Comparison of ENCODE assay signal across 13 cellular contexts in the genomic region with DNA sequence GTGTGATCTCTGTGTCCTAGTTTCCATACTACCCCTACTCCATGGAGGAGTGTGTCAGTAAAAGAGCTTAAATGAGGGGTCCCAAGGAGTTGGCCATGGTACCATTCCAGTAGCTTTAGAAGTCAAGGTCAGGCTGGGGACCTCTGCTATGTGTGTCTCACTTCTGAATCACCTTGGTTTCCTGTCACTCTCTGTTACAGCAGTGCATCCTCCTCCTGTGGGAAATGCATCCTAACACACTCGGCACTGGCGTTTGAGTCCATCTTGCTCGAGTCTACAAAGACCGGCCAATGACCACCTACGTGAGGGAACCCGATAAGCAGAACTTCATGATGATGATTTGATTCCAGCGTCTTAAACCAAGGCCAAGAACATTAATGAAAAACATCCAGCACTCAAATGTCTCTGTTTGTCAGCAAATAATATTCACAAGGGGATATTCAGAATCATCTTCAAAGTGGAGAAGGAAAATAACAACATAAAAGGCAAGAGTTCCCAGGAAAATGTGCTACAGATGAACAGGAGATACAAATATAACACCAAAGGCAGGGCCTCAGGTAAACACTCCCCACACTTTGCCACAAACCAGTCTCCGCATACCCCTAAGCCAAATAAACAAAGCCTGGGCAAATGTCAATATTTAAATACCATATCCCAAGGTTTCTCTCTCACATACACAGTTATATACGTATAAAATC. TPM values are rescaled to one million over a fixed set of nuclear protein-coding genes. Genes with fewer than 3 reads are reported as not detected.
DNase-seq lines count a peak whose midpoint lies in the region; ATAC-seq lines count a peak whose summit lies in the region.
"Had no signal": no experiment of that assay in that cellular context is flagged by ENCODE, and none has a peak within 500 bp of the region (broad histone marks: within the 10 kb centered on the region; RNA-seq: fewer than 3 reads in every experiment).

No MANE protein-coding gene starts in this region.

- peaks cover 96% of the 10 kb centered on the region for H3K4me1 ChIP-seq in GM23248 (ENCODE audit: insufficient read depth)

- H3K36me3 Mint-ChIP-seq in stimulated activated naive B cell treated with anti-CD40 and anti-IgM and Interleukin-4, amounts not matched to agents 10 μg/mL and 1 μg/mL and 100 μg/mL, for 72 hours, result peaks cover 0 to 2% of the 10 kb centered on the region in 2 donors

- intact Hi-C loops in posterior vena cava (cut with DNase I), result no loop called here

- DNase-seq in GM23248 (peak; percentile 72), SW 1271 (lab: John Stamatoyannopoulos, UW) (peak; percentile 45 to 71), kidney tubule cell (ENCODE audit: low spot score) (peak; percentile 45), NCI-H345 treated with DMSO at 0.1 percent for 48 hours (lab: John Stamatoyannopoulos, UW; ENCODE audit: unreplicated experiment) (no peak), mucosa of gallbladder (ENCODE audit: low spot score) (no peak), NCI-H526 treated with DMSO at 0.1 percent for 48 hours (lab: John Stamatoyannopoulos, UW) (no peak), posterior vena cava (ENCODE audit: low spot score) (no peak)
- DNase-seq in stimulated activated naive B cell treated with anti-CD40 and anti-IgM and Interleukin-4, amounts not matched to agents 10 μg/mL and 1 μg/mL and 100 μg/mL, for 72 hours, result no peak
- DNase-seq: activated T-cell treated with anti-CD3 and anti-CD28 coated beads, Interleukin-2, amount 50 U/mL, for 72 hours; small intestine; stimulated activated CD8-positive, alpha-beta memory T cell treated with anti-CD3 and anti-CD28 coated beads, Interleukin-4, amount 100 ng/mL, for 48 hours had no signal

- peaks cover 4% of the 10 kb centered on the region; the same call in 1 of the 2 replicates for H3K36me3 ChIP-seq in GM23248 (ENCODE audit: low read depth)
- H3K36me3 ChIP-seq: cardiac muscle cell had no signal

- peak overlapping the region; percentile 58 for H3K4me2 ChIP-seq in GM23248 (ENCODE audit: unreplicated experiment)

- no peak overlapping the region for H2AFZ ChIP-seq in GM23248

- peak overlapping the region; percentile 87 for H3K27ac ChIP-seq in GM23248
- H3K27ac ChIP-seq: cardiac muscle cell had no signal

- H3K27me3 ChIP-seq in GM23248 (replicated peaks; ENCODE audit: insufficient read depth), result no peaks in the 10 kb centered on the region
- H3K27me3 ChIP-seq: cardiac muscle cell had no signal

- 22 to 23% methylated on average over 9 of the region's 9 CpGs for WGBS in GM23248 (ENCODE audit: low coverage in 1 of 2, low lambda C conversion rate in 2 of 2, missing lambda C conversion rate in 2 of 2), 2 experiments

- H3K27ac Mint-ChIP-seq in stimulated activated naive B cell treated with anti-CD40 and anti-IgM and Interleukin-4, amounts not matched to agents 10 μg/mL and 1 μg/mL and 100 μg/mL, for 72 hours, result peak overlapping the region; percentile 56
- H3K27ac Mint-ChIP-seq: activated T-cell treated with anti-CD3 and anti-CD28 coated beads, Interleukin-2, amount 50 U/mL, for 72 hours; memory B cell had no signal

- H3F3A ChIP-seq in GM23248 (ENCODE audit: insufficient read depth), result peaks cover 85% of the 10 kb centered on the region

- H3K9ac ChIP-seq in GM23248, result peak overlapping the region; percentile 57

- peaks cover 16 to 28% of the 10 kb centered on the region in 2 donors for H3K4me1 Mint-ChIP-seq in stimulated activated naive B cell treated with anti-CD40 and anti-IgM and Interleukin-4, amounts not matched to agents 10 μg/mL and 1 μg/mL and 100 μg/mL, for 72 hours

- peaks cover 96% of the 10 kb centered on the region for H3K79me2 ChIP-seq in GM23248 (ENCODE audit: insufficient read depth)

- no peaks in the 10 kb centered on the region for H3K27me3 Mint-ChIP-seq in stimulated activated naive B cell treated with anti-CD40 and anti-IgM and Interleukin-4, amounts not matched to agents 10 μg/mL and 1 μg/mL and 100 μg/mL, for 72 hours
- H3K27me3 Mint-ChIP-seq: memory B cell had no signal

- H4K20me1 ChIP-seq in GM23248 (ENCODE audit: insufficient read depth), result no peaks in the 10 kb centered on the region

- peak overlapping the region; percentile 40 for H3K4me3 ChIP-seq in GM23248
- H3K4me3 ChIP-seq: cardiac muscle cell had no signal

- in situ Hi-C loops in GM23248 (cut with MboI), result no loop called here

- no peaks in the 10 kb centered on the region for H3K9me2 ChIP-seq in GM23248 (ENCODE audit: insufficient read depth)

- H3K9me3 Mint-ChIP-seq in stimulated activated naive B cell treated with anti-CD40 and anti-IgM and Interleukin-4, amounts not matched to agents 10 μg/mL and 1 μg/mL and 100 μg/mL, for 72 hours, result no peaks in the 10 kb centered on the region
- H3K9me3 Mint-ChIP-seq: activated T-cell treated with anti-CD3 and anti-CD28 coated beads, Interleukin-2, amount 50 U/mL, for 72 hours; memory B cell had no signal

- no peaks in the 10 kb centered on the region for H3K9me3 ChIP-seq in GM23248 (ENCODE audit: low read depth)

- no peak overlapping the region for H3K4me3 Mint-ChIP-seq in stimulated activated naive B cell treated with anti-CD40 and anti-IgM and Interleukin-4, amounts not matched to agents 10 μg/mL and 1 μg/mL and 100 μg/mL, for 72 hours
- H3K4me3 Mint-ChIP-seq: activated T-cell treated with anti-CD3 and anti-CD28 coated beads, Interleukin-2, amount 50 U/mL, for 72 hours; memory B cell had no signal

- ATAC-seq in stimulated activated naive B cell treated with anti-CD40 and anti-IgM and Interleukin-4, amounts not matched to agents 10 μg/mL and 1 μg/mL and 100 μg/mL, for 72 hours (replicated peaks), result no peak
- ATAC-seq: activated T-cell treated with anti-CD3 and anti-CD28 coated beads, Interleukin-2, amount 50 U/mL, for 72 hours had no signal

RNA-seq across cellular contexts. Expression of a gene that starts 32.4 kb away (rescaled TPM):
- 174 and 182 TPM in 2 replicates for total RNA-seq in GM23248 (2014; rRNA removed; shearing (Covaris generic))
- 141 and 145 TPM in 2 replicates for polyA plus RNA-seq in GM23248 (2016; fragmentation: Nextera tagmentation; extraction: Ambion mirVana)
- total RNA-seq in mucosa of gallbladder, result 16.0 TPM
- 10 to 100 TPM; 40.8 to 46.9 TPM for total RNA-seq in posterior vena cava

Comparison
In these comparisons a context has a peak if more than half of its experiments do, and no peak if none do; other contexts are left out.
1. DNase-seq: peak in GM23248 (single experiment), SW 1271 (2 of 2) and kidney tubule cell (single experiment); none in stimulated activated naive B cell treated with anti-CD40 and anti-IgM and Interleukin-4, amounts not matched to agents 10 μg/mL and 1 μg/mL and 100 μg/mL, for 72 hours (single experiment), NCI-H345 treated with DMSO at 0.1 percent for 48 hours (single experiment), mucosa of gallbladder (single experiment), NCI-H526 treated with DMSO at 0.1 percent for 48 hours (single experiment) and posterior vena cava (single experiment).